ENCODE assay signal across 9 cellular contexts in the genomic region with DNA sequence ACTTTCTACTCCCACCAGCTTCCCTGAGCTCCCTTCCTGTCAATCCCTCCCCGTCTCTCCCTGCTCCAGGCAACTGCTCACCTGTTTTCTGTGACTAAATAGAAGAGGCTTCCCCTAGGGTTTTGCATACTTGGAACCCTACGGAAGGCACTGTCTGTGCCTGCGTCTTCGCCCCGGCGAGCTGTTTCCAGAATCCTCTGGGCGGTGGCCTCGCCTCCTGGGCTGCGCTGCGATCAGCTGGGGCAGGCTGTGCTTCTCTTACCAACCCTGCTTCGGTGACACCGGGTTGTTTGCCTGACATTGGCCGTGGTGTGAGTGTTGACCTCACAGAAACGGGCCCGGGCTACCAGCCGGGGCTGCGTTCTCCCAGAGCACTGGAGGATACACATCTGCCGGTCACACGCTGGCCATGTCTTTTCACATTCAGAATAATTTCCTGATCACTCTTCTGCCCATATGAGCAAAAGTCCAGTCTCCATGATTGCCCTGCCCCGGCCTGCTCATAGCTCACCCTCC. TPM values are rescaled to one million over a fixed set of nuclear protein-coding genes. Genes with fewer than 3 reads are reported as not detected.
DNase-seq lines count a peak whose midpoint lies in the region; ATAC-seq and TF ChIP-seq lines count a peak whose summit lies in the region.
"Had no signal": no experiment of that assay in that cellular context is flagged by ENCODE, and none has a peak within 500 bp of the region (broad histone marks: within the 10 kb centered on the region; RNA-seq: fewer than 3 reads in every experiment).

No MANE protein-coding gene starts in this region.

- no peaks in the 10 kb centered on the region for H3K36me3 Mint-ChIP-seq in activated naive CD8-positive, alpha-beta T cell
- H3K36me3 Mint-ChIP-seq in naive thymus-derived CD8-positive, alpha-beta T cell = peaks cover 0 to 4% (median 1%) of the 10 kb centered on the region in 3 donors

- no peaks in the 10 kb centered on the region for H3K27me3 Mint-ChIP-seq in activated naive CD8-positive, alpha-beta T cell
- no peaks in the 10 kb centered on the region for H3K27me3 Mint-ChIP-seq in naive thymus-derived CD8-positive, alpha-beta T cell

- H3K9me2 ChIP-seq in DOHH2 (replicated peaks; ENCODE audit: control insufficient read depth, low read length) = no peaks in the 10 kb centered on the region

- no peak for DNase-seq in naive thymus-derived CD8-positive, alpha-beta T cell
- DNase-seq in head of caudate nucleus (no peak), osteoblast (ENCODE audit: insufficient read length, low spot score, missing footprints) (no peak)
- DNase-seq in activated effector memory CD4-positive, alpha-beta T cell treated with anti-CD3 and anti-CD28 coated beads, Interleukin-2, amount 50 U/mL, for 16 hours = no peak
- DNase-seq: HFFc6 had no signal

- no peak overlapping the region for H2AFZ ChIP-seq in osteoblast (ENCODE audit: low read length)

- ATAC-seq in HG02798 (IDR thresholded peaks at IDR 0.05; ENCODE audit: poor library complexity, unreplicated experiment) = peak; percentile 14
- ATAC-seq in naive thymus-derived CD8-positive, alpha-beta T cell = no peak
- ATAC-seq in HG02763 (IDR thresholded peaks at IDR 0.05; ENCODE audit: unreplicated experiment) = no peak

- H3K4me1 Mint-ChIP-seq in activated naive CD8-positive, alpha-beta T cell (ENCODE audit: low read depth) = peaks cover 50% of the 10 kb centered on the region
- peaks cover 38 to 89% (median 55%) of the 10 kb centered on the region in 4 donors for H3K4me1 Mint-ChIP-seq in naive thymus-derived CD8-positive, alpha-beta T cell

- H3K27ac ChIP-seq in DOHH2 (ENCODE audit: low read depth, low read length) = peak overlapping the region; percentile 62; the same call in 1 of the 2 replicates
- no peak overlapping the region for H3K27ac ChIP-seq in osteoblast (ENCODE audit: low read depth, low read length)

- H3K79me2 ChIP-seq in DOHH2 (ENCODE audit: control insufficient read depth, low read length) = no peaks in the 10 kb centered on the region
- no peaks in the 10 kb centered on the region for H3K79me2 ChIP-seq in osteoblast (ENCODE audit: insufficient read depth, low read length)

- no peaks in the 10 kb centered on the region for H3K9me3 ChIP-seq in DOHH2 (ENCODE audit: control insufficient read depth, insufficient read depth, low read length)
- no peaks in the 10 kb centered on the region for H3K9me3 ChIP-seq in osteoblast (ENCODE audit: low read depth, low read length)

- peaks cover 56% of the 10 kb centered on the region for H3F3A ChIP-seq in DOHH2 (ENCODE audit: control insufficient read depth, insufficient read depth)

- H3K4me1 ChIP-seq in DOHH2 (ENCODE audit: control insufficient read depth, low read length) (peaks cover 90% of the 10 kb centered on the region), osteoblast (ENCODE audit: insufficient read depth, low read length) (no peaks in the 10 kb centered on the region)

- intact Hi-C loops in head of caudate nucleus (cut with DNase I) = no loop called here

- peak overlapping the region; percentile 70 for H3K4me3 ChIP-seq in DOHH2 (ENCODE audit: low read length)
- H3K4me3 ChIP-seq in osteoblast (ENCODE audit: insufficient read depth, low read length) = no peak overlapping the region

- no peaks in the 10 kb centered on the region for H3K9me3 Mint-ChIP-seq in activated naive CD8-positive, alpha-beta T cell (ENCODE audit: low read depth)
- H3K9me3 Mint-ChIP-seq in naive thymus-derived CD8-positive, alpha-beta T cell = peaks cover 0 to 7% (median 0%) of the 10 kb centered on the region in 9 donors

- peak overlapping the region; percentile 78 for H3K4me3 Mint-ChIP-seq in activated naive CD8-positive, alpha-beta T cell
- peak overlapping the region; percentile 76 to 87 (median 84) for H3K4me3 Mint-ChIP-seq in naive thymus-derived CD8-positive, alpha-beta T cell
- H3K4me3 Mint-ChIP-seq: HFFc6 had no signal

- TF ChIP-seq CTCF in DOHH2 (IDR thresholded peaks at IDR 0.05; ENCODE audit: low read depth, low read length, poor library complexity, severe bottlenecking) (no peak), osteoblast (IDR thresholded peaks at IDR 0.05; ENCODE audit: extremely low read depth, low read depth, low read length) (no peak)

- POLR2A ChIA-PET in naive thymus-derived CD8-positive, alpha-beta T cell (lab: Charles Lee) = interaction anchor here (1.9 kb wide), 1 partner anchor 50 kb away, joined by 4 read pairs; no protein-coding TSS in a partner anchor

- H4K20me1 ChIP-seq in DOHH2 (ENCODE audit: control insufficient read depth, insufficient read depth, low read depth, low read length) (no peaks in the 10 kb centered on the region), osteoblast (ENCODE audit: insufficient read depth, low read length) (no peaks in the 10 kb centered on the region)

- peak overlapping the region; percentile 62 for H3K27ac Mint-ChIP-seq in activated naive CD8-positive, alpha-beta T cell
- H3K27ac Mint-ChIP-seq in naive thymus-derived CD8-positive, alpha-beta T cell = peak overlapping the region in 8 of 10 donors; percentile 43 to 90 (median 88)
- H3K27ac Mint-ChIP-seq: HFFc6 had no signal

- H3K36me3 ChIP-seq in DOHH2 (ENCODE audit: control insufficient read depth, low read length) (no peaks in the 10 kb centered on the region), osteoblast (ENCODE audit: insufficient read depth, low read length) (no peaks in the 10 kb centered on the region)

- H3K27me3 ChIP-seq in DOHH2 (ENCODE audit: control insufficient read depth, low read length) (no peaks in the 10 kb centered on the region; the same call in 1 of the 2 replicates), osteoblast (ENCODE audit: insufficient read depth, low read length) (no peaks in the 10 kb centered on the region)

- H3K4me2 ChIP-seq in DOHH2 (ENCODE audit: low read length) (peak overlapping the region; percentile 80), osteoblast (ENCODE audit: insufficient read depth, low read length) (no peak overlapping the region)

RNA-seq across cellular contexts. Expression of a gene that starts 29.4 kb away (rescaled TPM):
- 1 to 10 TPM in 1 of 2 experiments, under 1 TPM in 1; 0.10 to 1.1 TPM for total RNA-seq in naive thymus-derived CD8-positive, alpha-beta T cell
- polyA plus RNA-seq in naive thymus-derived CD8-positive, alpha-beta T cell = under 1 TPM; 0.26 to 0.51 (median 0.27) TPM
- total RNA-seq in osteoblast = not detected in 2 replicates
- total RNA-seq: HFFc6 had no signal
